Comparison of ENCODE assay signal across 11 cellular contexts in genomic region chrX:123835661-123836371, GRCh38. TPM values are rescaled to one million over a fixed set of nuclear protein-coding genes. Genes with fewer than 3 reads are reported as not detected.
DNase-seq lines count a peak whose midpoint lies in the region; ATAC-seq and TF ChIP-seq lines count a peak whose summit lies in the region.
"Had no signal": no experiment of that assay in that cellular context is flagged by ENCODE, and none has a peak within 500 bp of the region (broad histone marks: within the 10 kb centered on the region; RNA-seq: fewer than 3 reads in every experiment).

No MANE protein-coding gene starts in this region.

- no peak overlapping the region for H2BK15ac ChIP-seq in neuronal stem cell (ENCODE audit: low read length)

- H3K4me1 ChIP-seq in GM23248 (ENCODE audit: insufficient read depth) (peaks cover 4% of the 10 kb centered on the region; the same call in 1 of the 2 replicates), SJSA1 (replicated peaks) (peaks cover 3% of the 10 kb centered on the region; the same call in 1 of the 2 replicates), neuronal stem cell (ENCODE audit: control insufficient read depth in 2 of 2, insufficient read depth in 1 of 2, low read depth in 1 of 2, low read length in 2 of 2) (no peaks in the 10 kb centered on the region)

- H3K36me3 ChIP-seq in GM23248 (ENCODE audit: low read depth), result no peaks in the 10 kb centered on the region
- H3K36me3 ChIP-seq in SJSA1, result no peaks in the 10 kb centered on the region
- H3K36me3 ChIP-seq in neuronal stem cell (replicated peaks in 1 of 2; ENCODE audit: control insufficient read depth in 2 of 2, insufficient read depth in 2 of 2, low read length in 2 of 2), result no peaks in the 10 kb centered on the region

- H3K4me2 ChIP-seq in GM23248 (ENCODE audit: unreplicated experiment) (no peak overlapping the region), neuronal stem cell (ENCODE audit: insufficient read depth, low read length, poor library complexity, severe bottlenecking) (no peak overlapping the region)

- H3F3A ChIP-seq in GM23248 (ENCODE audit: insufficient read depth), result no peaks in the 10 kb centered on the region

- DNase-seq in AG08395 (ENCODE audit: low spot score), result peak; percentile 67
- DNase-seq in GM23248, result peak; percentile 84
- peak; percentile 31 to 36 for DNase-seq in SJSA1 (ENCODE audit: low read depth in 1 of 2, low spot score in 2 of 2)
- DNase-seq in fibroblast of villous mesenchyme (ENCODE audit: low read depth), result peak; percentile 57
- no peak for DNase-seq in neuronal stem cell (ENCODE audit: low spot score)
- DNase-seq: activated CD4-positive, CD25-positive, alpha-beta regulatory T cell; NCI-H1436 had no signal

- in situ Hi-C loops in GM23248 (cut with MboI), result no loop called here

- no peak overlapping the region for H2AK5ac ChIP-seq in neuronal stem cell (ENCODE audit: low read depth, low read length)

- H2AFZ ChIP-seq in GM23248 (no peak overlapping the region), neuronal stem cell (ENCODE audit: low read length) (no peak overlapping the region)

- no peaks in the 10 kb centered on the region for H3K9me2 ChIP-seq in GM23248 (ENCODE audit: insufficient read depth)

- H4K8ac ChIP-seq in neuronal stem cell (ENCODE audit: low read depth, low read length), result no peak overlapping the region

- no peak overlapping the region for H3K27ac ChIP-seq in GM23248
- H3K27ac ChIP-seq in SJSA1, result no peak overlapping the region
- no peak overlapping the region for H3K27ac ChIP-seq in neuronal stem cell (replicated peaks; ENCODE audit: low read length)
- H3K27ac ChIP-seq: epithelial cell of prostate had no signal

- no peaks in the 10 kb centered on the region for H4K20me1 ChIP-seq in GM23248 (ENCODE audit: insufficient read depth)

- H4K91ac ChIP-seq in neuronal stem cell (ENCODE audit: low read depth, low read length, poor library complexity), result no peak overlapping the region

- no peak overlapping the region for H2BK5ac ChIP-seq in neuronal stem cell (ENCODE audit: low read length)

- 4 to 5% methylated on average over 6 of the region's 6 CpGs for WGBS in GM23248 (ENCODE audit: low coverage in 1 of 2, low lambda C conversion rate in 2 of 2, missing lambda C conversion rate in 2 of 2), 2 experiments
- no CpG with 5 or more reads among the region's 6 CpGs for WGBS in neuronal stem cell (ENCODE audit: extremely low coverage in 2 of 2, insufficient read length in 2 of 2, insufficient replicate concordance in 1 of 2), 2 donors

- H3K4me3 ChIP-seq in GM23248 (no peak overlapping the region), SJSA1 (no peak overlapping the region), fibroblast of villous mesenchyme (ENCODE audit: low read depth, low read length) (no peak overlapping the region), neuronal stem cell (ENCODE audit: low read length in 2 of 2) (no peak overlapping the region)

- no peaks in the 10 kb centered on the region for H3K79me2 ChIP-seq in GM23248 (ENCODE audit: insufficient read depth)

- no peak overlapping the region for H3K23ac ChIP-seq in neuronal stem cell (ENCODE audit: low read depth, low read length, poor library complexity)

- H3K9me3 ChIP-seq in GM23248 (ENCODE audit: low read depth) (no peaks in the 10 kb centered on the region), SJSA1 (replicated peaks) (no peaks in the 10 kb centered on the region), neuronal stem cell (replicated peaks in 1 of 2; ENCODE audit: control insufficient read depth in 2 of 2, insufficient read depth in 1 of 2, low read depth in 1 of 2, low read length in 2 of 2) (no peaks in the 10 kb centered on the region)

- H3K79me1 ChIP-seq in neuronal stem cell (ENCODE audit: low read depth, low read length), result no peaks in the 10 kb centered on the region

- H3K9ac ChIP-seq in GM23248 (no peak overlapping the region), neuronal stem cell (ENCODE audit: low read depth, low read length, poor library complexity) (no peak overlapping the region)

- H3K4ac ChIP-seq in neuronal stem cell (ENCODE audit: low read length), result no peak overlapping the region

- TF ChIP-seq CTCF in fibroblast of villous mesenchyme (IDR thresholded peaks at IDR 0.05; ENCODE audit: insufficient read depth, low read depth, low read length), result no peak

- ATAC-seq in GM19035 (IDR thresholded peaks at IDR 0.05; ENCODE audit: unreplicated experiment), result no peak
- ATAC-seq in HG02970 (IDR thresholded peaks at IDR 0.05; ENCODE audit: low FRiP score, unreplicated experiment), result no peak
- ATAC-seq in GM18909 (IDR thresholded peaks at IDR 0.05; ENCODE audit: poor library complexity, unreplicated experiment), result no peak

- no peak overlapping the region for H2BK12ac ChIP-seq in neuronal stem cell (ENCODE audit: low read length)

- no peak overlapping the region for H3K18ac ChIP-seq in neuronal stem cell (ENCODE audit: low read length)

- no peaks in the 10 kb centered on the region for H3K27me3 ChIP-seq in GM23248 (replicated peaks; ENCODE audit: insufficient read depth)
- H3K27me3 ChIP-seq in SJSA1 (replicated peaks), result no peaks in the 10 kb centered on the region
- H3K27me3 ChIP-seq in neuronal stem cell (ENCODE audit: control insufficient read depth in 3 of 3, insufficient read depth in 3 of 3, low read depth in 1 of 3, low read length in 3 of 3), result no peaks in the 10 kb centered on the region

- no peak overlapping the region for H2BK120ac ChIP-seq in neuronal stem cell (ENCODE audit: low read depth, low read length)

- H3K14ac ChIP-seq in neuronal stem cell (ENCODE audit: low read length), result no peak overlapping the region

RNA-seq across cellular contexts. Expression of gene XIAP, which starts 24.0 kb away (rescaled TPM):
- total RNA-seq in GM23248 (2014; rRNA removed; shearing (Covaris generic)), result 19.7 and 40.6 TPM in 2 replicates
- polyA plus RNA-seq in GM23248 (2016; fragmentation: Nextera tagmentation; extraction: Ambion mirVana), result 15.3 and 17.3 TPM in 2 replicates
- 42.9 and 71.0 TPM in 2 replicates for total RNA-seq in SJSA1 (2014; rRNA removed; shearing (Covaris generic))
- total RNA-seq in fibroblast of villous mesenchyme, result 39.0 and 43.2 TPM in 2 replicates
- 16.4 TPM for polyA plus RNA-seq in neuronal stem cell (2013, experiment 1 of 2)
- 17.7 TPM for polyA plus RNA-seq in neuronal stem cell (2013, experiment 2 of 2)
